In genomic region chr18:74513149-74513882, GRCh38 we compare ENCODE assay signal across 29 cellular contexts. TPM values are rescaled to one million over a fixed set of nuclear protein-coding genes. Genes with fewer than 3 reads are reported as not detected.
DNase-seq lines count a peak whose midpoint lies in the region; ATAC-seq, FAIRE-seq and TF ChIP-seq lines count a peak whose summit lies in the region.
"Had no signal": no experiment of that assay in that cellular context is flagged by ENCODE, and none has a peak within 500 bp of the region (broad histone marks: within the 10 kb centered on the region; RNA-seq: fewer than 3 reads in every experiment).

No MANE protein-coding gene starts in this region.

- H3K14ac ChIP-seq in H1 (ENCODE audit: insufficient read length) = no peak overlapping the region

- H3K9ac ChIP-seq in H1 (replicated peaks in 1 of 4; ENCODE audit: extremely low read depth in 1 of 4, low read depth in 3 of 4, low read length in 3 of 4) = no peak overlapping the region

- H4K91ac ChIP-seq in H1 (replicated peaks; ENCODE audit: insufficient read length, low read length) = no peak overlapping the region

- peak; percentile 70 for DNase-seq in cardiac septum (ENCODE audit: low spot score)
- no peak for DNase-seq in heart right ventricle
- no peak for DNase-seq in H1 (ENCODE audit: low read depth in 1 of 2, low spot score in 2 of 2)
- DNase-seq in pancreas = peak in 2 of 6 donors; percentile 6 to 10
- DNase-seq in psoas muscle = no peak
- no peak for DNase-seq in midbrain (lab: John Stamatoyannopoulos, UW)
- no peak for DNase-seq in SK-N-DZ (ENCODE audit: low spot score)
- DNase-seq: activated CD8-positive, alpha-beta T cell treated with anti-CD3 and anti-CD28 coated beads for 36 hours; activated naive CD4-positive, alpha-beta T cell treated with Interleukin-2 at 50 U/mL for 16 hours; activated T-cell treated with anti-CD3 and anti-CD28 coated beads, Interleukin-2, amount 50 U/mL, for 1 hour; brain microvascular endothelial cell; DMS153; effector memory CD4-positive, alpha-beta T cell; lower lobe of right lung; NCI-H2029; NCI-H345; SHP77; stimulated activated naive CD8-positive, alpha-beta T cell treated with anti-CD3 and anti-CD28 coated beads, Interleukin-15, Interleukin-2, amounts not matched to agents 100 U/mL and 50 U/mL, for 24 hours had no signal

- TF ChIP-seq POLR2A in H1 (IDR thresholded peaks at IDR 0.05; ENCODE audit: control extremely low read depth in 1 of 2, low read depth in 2 of 2, low read length in 2 of 2) = no peak

- TF ChIP-seq EP300 in H1 (IDR thresholded peaks at IDR 0.05; ENCODE audit: borderline replicate concordance in 1 of 2, low read depth in 2 of 2, low read length in 2 of 2) = no peak

- TF ChIP-seq RAD21 in H1 (IDR thresholded peaks at IDR 0.05 in 1 of 2, conservative IDR thresholded peaks at IDR 0.05 in 1 of 2; ENCODE audit: low read depth in 2 of 2, low read length in 2 of 2) = no peak

- no peak for ATAC-seq in heart right ventricle
- no peak for ATAC-seq in pancreas
- ATAC-seq in psoas muscle = no peak
- no peak for ATAC-seq in HG03039 (IDR thresholded peaks at IDR 0.05; ENCODE audit: unreplicated experiment)
- ATAC-seq: activated CD8-positive, alpha-beta T cell treated with anti-CD3 and anti-CD28 coated beads for 36 hours; lower lobe of right lung; Panc1; right cardiac atrium; stimulated activated naive CD8-positive, alpha-beta T cell treated with anti-CD3 and anti-CD28 coated beads, Interleukin-15, Interleukin-2, amounts not matched to agents 100 U/mL and 50 U/mL, for 24 hours had no signal

- H3K36me3 ChIP-seq in heart right ventricle (peaks cover 0 to 100% (median 61%) of the 10 kb centered on the region in 9 donors), H1 (ENCODE audit: control insufficient read depth in 2 of 4, insufficient read depth in 4 of 4, low read length in 3 of 4) (peaks cover 15 to 80% (median 64%) of the 10 kb centered on the region in 4 experiments), pancreas (peaks cover 3 to 78% (median 17%) of the 10 kb centered on the region in 3 donors), psoas muscle (ENCODE audit: insufficient read depth in 1 of 2, low read depth in 1 of 2) (peaks cover 13 to 98% of the 10 kb centered on the region in 2 donors)

- H3K23ac ChIP-seq in H1 (ENCODE audit: insufficient read length) = no peak overlapping the region

- intact Hi-C loops in cardiac septum (cut with DNase I) (no loop called here), heart right ventricle (cut with DNase I) (no loop called here), pancreas (cut with DNase I) (no loop called here), psoas muscle (cut with DNase I) (no loop called here)

- no peaks in the 10 kb centered on the region for H3K23me2 ChIP-seq in H1 (ENCODE audit: low read depth, low read length)

- no peak for FAIRE-seq in H1 (lab: Jason Lieb, UNC)
- FAIRE-seq in pancreas (lab: Jason Lieb, UNC) = no peak
- FAIRE-seq: colon had no signal

- no peaks in the 10 kb centered on the region; a peak in 1 of 4 replicates for H3K79me2 ChIP-seq in H1 (ENCODE audit: control insufficient read depth in 1 of 2, insufficient read depth in 2 of 2, low read length in 2 of 2)

- no peak overlapping the region for H2BK12ac ChIP-seq in H1 (ENCODE audit: low read depth, low read length)

- no peak overlapping the region for H3K27ac ChIP-seq in heart right ventricle
- H3K27ac ChIP-seq in H1 (ENCODE audit: low read depth, low read length) = no peak overlapping the region
- H3K27ac ChIP-seq in pancreas = peak overlapping the region in 3 of 4 donors; percentile 1 to 37 (median 28)
- no peak overlapping the region for H3K27ac ChIP-seq in psoas muscle
- H3K27ac ChIP-seq: adrenal gland, brain microvascular endothelial cell, lower lobe of right lung, thyroid gland had no signal

- peaks cover 13% of the 10 kb centered on the region for H3K79me1 ChIP-seq in H1 (ENCODE audit: low read depth, low read length)

- H2AK5ac ChIP-seq in H1 (ENCODE audit: low read depth, low read length) = no peak overlapping the region

- no peaks in the 10 kb centered on the region for H3K9me3 ChIP-seq in heart right ventricle
- H3K9me3 ChIP-seq in H1 (ENCODE audit: insufficient read depth in 2 of 2, low read depth in 1 of 2, low read length in 1 of 2) = no peaks in the 10 kb centered on the region
- no peaks in the 10 kb centered on the region for H3K9me3 ChIP-seq in pancreas
- H3K9me3 ChIP-seq in psoas muscle = no peaks in the 10 kb centered on the region
- H3K9me3 ChIP-seq: adrenal gland, lower lobe of right lung, thyroid gland had no signal

- no peak overlapping the region for H3K18ac ChIP-seq in H1 (ENCODE audit: extremely low read depth, low read length)

- H3K4me3 ChIP-seq in heart right ventricle (no peak overlapping the region), H1 (ENCODE audit: extremely low read depth in 1 of 4, insufficient read depth in 2 of 4, low read depth in 3 of 4, low read length in 4 of 4) (no peak overlapping the region), pancreas (no peak overlapping the region), psoas muscle (no peak overlapping the region)
- H3K4me3 ChIP-seq: adrenal gland, lower lobe of right lung, thyroid gland had no signal

- TF ChIP-seq CTCF in heart right ventricle (IDR thresholded peaks at IDR 0.05) (no peak), H1 (IDR thresholded peaks at IDR 0.05; ENCODE audit: control extremely low read depth in 1 of 3, insufficient read depth in 1 of 3, low read depth in 1 of 3, low read length in 3 of 3) (no peak), pancreas (IDR thresholded peaks at IDR 0.05) (no peak), psoas muscle (IDR thresholded peaks at IDR 0.05) (no peak)

- CTCF ChIA-PET in H1 (lab: Charles Lee; ENCODE audit: partially characterized antibody) = interaction anchor here (0.9 to 1.2 kb wide), 3 partner anchors 20 to 54 kb away, joined by 3 read pairs; no protein-coding TSS in a partner anchor

- H4K8ac ChIP-seq in H1 (ENCODE audit: extremely low read depth, insufficient read depth, low read length) = peak overlapping the region; percentile 58; the same call in 1 of the 2 replicates

- no peak overlapping the region for H2BK120ac ChIP-seq in H1 (replicated peaks; ENCODE audit: low read depth, low read length)

- peaks cover 11 to 23% of the 10 kb centered on the region in 2 experiments for H4K20me1 ChIP-seq in H1 (replicated peaks in 1 of 2; ENCODE audit: control insufficient read depth in 1 of 2, insufficient read depth in 2 of 2, low read length in 2 of 2)

- H2BK5ac ChIP-seq in H1 (ENCODE audit: low read depth, low read length) = no peak overlapping the region

- no peak overlapping the region for H3K56ac ChIP-seq in H1 (replicated peaks; ENCODE audit: insufficient read length, low read depth, low read length)

- no peaks in the 10 kb centered on the region for H3K27me3 ChIP-seq in heart right ventricle
- H3K27me3 ChIP-seq in H1 (replicated peaks in 1 of 4; ENCODE audit: control insufficient read depth in 3 of 4, extremely low read depth in 1 of 4, insufficient read depth in 3 of 4, low read length in 3 of 4) = no peaks in the 10 kb centered on the region
- no peaks in the 10 kb centered on the region for H3K27me3 ChIP-seq in pancreas
- no peaks in the 10 kb centered on the region for H3K27me3 ChIP-seq in psoas muscle (ENCODE audit: insufficient read depth in 3 of 3, low read length in 2 of 3)
- H3K27me3 ChIP-seq: adrenal gland, brain microvascular endothelial cell, thyroid gland had no signal

- no peak overlapping the region for H2AFZ ChIP-seq in H1 (ENCODE audit: low read length)

- no peak overlapping the region for H3K4me2 ChIP-seq in H1 (ENCODE audit: insufficient read depth in 1 of 2, low read depth in 2 of 2, low read length in 2 of 2)

- WGBS in heart right ventricle, 2 donors = 93 to 95% methylated on average over 27 of the region's 27 CpGs
- 89% methylated on average over 22 of the region's 27 CpGs; no CpG with 5 or more reads in 1 of the 2 experiments for WGBS in H1 (ENCODE audit: extremely low coverage in 1 of 2, insufficient coverage in 1 of 2, insufficient read length in 1 of 2, insufficient replicate concordance in 2 of 2, low coverage in 1 of 2, low lambda C conversion rate in 2 of 2, missing lambda C conversion rate in 1 of 2), 2 experiments
- 93 to 95% methylated on average over 27 of the region's 27 CpGs for WGBS in pancreas, 2 donors
- 90 to 92% (median 92%) methylated on average over 27 of the region's 27 CpGs for WGBS in psoas muscle, 3 donors

- H4K5ac ChIP-seq in H1 (ENCODE audit: insufficient read length, low read depth, low read length) = no peak overlapping the region

- H2BK20ac ChIP-seq in H1 (ENCODE audit: low read length) = no peak overlapping the region

- no peak overlapping the region for H3K4ac ChIP-seq in H1 (replicated peaks; ENCODE audit: insufficient read length, low read depth, low read length)

- POLR2A ChIA-PET in H1 (lab: Charles Lee; ENCODE audit: partially characterized antibody) = interaction anchor here (1.4 kb wide), 1 partner anchor 9 kb away, joined by 6 read pairs; no protein-coding TSS in a partner anchor

- H3K4me1 ChIP-seq in heart right ventricle (peaks cover 0 to 3% (median 0%) of the 10 kb centered on the region in 9 donors), H1 (replicated peaks in 1 of 4; ENCODE audit: control insufficient read depth in 3 of 4, insufficient read depth in 4 of 4, low read length in 3 of 4) (no peaks in the 10 kb centered on the region), pancreas (peaks cover 11 to 18% (median 12%) of the 10 kb centered on the region in 3 donors), psoas muscle (no peaks in the 10 kb centered on the region)
- H3K4me1 ChIP-seq: adrenal gland, lower lobe of right lung had no signal

- no peak overlapping the region for H2BK15ac ChIP-seq in H1 (ENCODE audit: low read length)

RNA-seq across cellular contexts. Expression of gene CNDP2, which starts 17.2 kb away (rescaled TPM):
- total RNA-seq in cardiac septum = 65.7 TPM
- total RNA-seq in heart right ventricle = 100 to 1,000 TPM in 1 of 10 donors, 10 to 100 TPM in 9; 50.2 to 117 (median 75.3) TPM
- 10 to 100 TPM; 48.9 to 62.3 TPM for polyA plus RNA-seq in heart right ventricle
- total RNA-seq in H1 (2021; fragmentation: NEBNext Ultra II Directional; extraction: Animal tissue kit (Norgen Biotek cat#: 25700)) = 243 TPM in 2 replicates
- 71.8 and 95.6 TPM in 2 replicates for polyA plus RNA-seq in H1 (2011; rRNA removed)
- 143 TPM for polyA plus RNA-seq in H1 (2011; cell fraction: cytosol; rRNA removed)
- polyA plus RNA-seq in H1 (2011; cell fraction: nucleus; rRNA removed) = 117 TPM
- polyA plus RNA-seq in H1 (2012, experiment 1 of 2) = 206 to 243 TPM (median 228 TPM) in 4 replicates
- polyA plus RNA-seq in H1 (2012, experiment 2 of 2) = 200 TPM
- polyA plus RNA-seq in H1 (2013, experiment 1 of 2) = 149 TPM
- 147 TPM for polyA plus RNA-seq in H1 (2013, experiment 2 of 2)
- 161 and 173 TPM in 2 replicates for polyA minus RNA-seq in H1 (2011; rRNA and poly(A)+ RNA removed)
- polyA minus RNA-seq in H1 (2011; cell fraction: cytosol; rRNA and poly(A)+ RNA removed) = 117 TPM
- 78.6 TPM for polyA minus RNA-seq in H1 (2011; cell fraction: nucleus; rRNA and poly(A)+ RNA removed)
- 100 to 1,000 TPM in 3 of 6 donors, 10 to 100 TPM in 3; 66.4 to 196 (median 101) TPM for total RNA-seq in pancreas
- polyA plus RNA-seq in pancreas = 10 to 100 TPM; 65.7 to 94.6 TPM
- 10 to 100 TPM; 36.8 to 51.9 (median 44.1) TPM for total RNA-seq in psoas muscle
- polyA plus RNA-seq in psoas muscle = 10 to 100 TPM; 24.3 to 48.5 (median 29.4) TPM
- polyA plus RNA-seq in SK-N-DZ (2014; cell fraction: cytosol; rRNA removed) = 28.5 and 34.0 TPM in 2 replicates
- polyA plus RNA-seq in SK-N-DZ (2014; cell fraction: nucleus; rRNA removed) = 18.8 and 36.7 TPM in 2 replicates

RNA-seq across cellular contexts. Expression of gene CNDP1, which starts 21.0 kb away (rescaled TPM):
- total RNA-seq in cardiac septum (not detected), heart right ventricle (under 1 TPM in 1 of 10 donors, not detected in 9; 0.11 TPM), pancreas (under 1 TPM in 4 of 6 donors, not detected in 2; 0.09 to 0.35 (median 0.20) TPM), psoas muscle (not detected)
- polyA plus RNA-seq in heart right ventricle (under 1 TPM in 1 of 2 donors, not detected in 1; 0.12 TPM), H1 (2011; rRNA removed) (0.08 and 0.09 TPM in 2 replicates), pancreas (under 1 TPM; 0.14 to 0.84 TPM), psoas muscle (under 1 TPM in 1 of 3 donors, not detected in 2; 0.04 TPM)
- not detected in 2 replicates for total RNA-seq in H1 (2021; fragmentation: NEBNext Ultra II Directional; extraction: Animal tissue kit (Norgen Biotek cat#: 25700))
- polyA plus RNA-seq in H1 (2011; cell fraction: cytosol; rRNA removed) = 0.04 TPM
- 1.3 TPM for polyA plus RNA-seq in H1 (2011; cell fraction: nucleus; rRNA removed)
- polyA plus RNA-seq in H1 (2012, experiment 1 of 2) = 0.15 to 0.52 TPM (median 0.46 TPM) in 3 of 4 replicates, not detected in the other
- 0.10 TPM for polyA plus RNA-seq in H1 (2012, experiment 2 of 2)
- polyA plus RNA-seq in H1 (2013, experiment 1 of 2) = 0.04 TPM
- polyA plus RNA-seq in H1 (2013, experiment 2 of 2) = 0.04 TPM
- polyA minus RNA-seq in H1 (2011; rRNA and poly(A)+ RNA removed) = 0.06 TPM in 1 of 2 replicates, not detected in the other
- polyA minus RNA-seq in H1 (2011; cell fraction: cytosol; rRNA and poly(A)+ RNA removed) = not detected
- polyA minus RNA-seq in H1 (2011; cell fraction: nucleus; rRNA and poly(A)+ RNA removed) = not detected
- 0.14 TPM in 1 of 2 replicates, not detected in the other for polyA plus RNA-seq in SK-N-DZ (2014; cell fraction: cytosol; rRNA removed)
- polyA plus RNA-seq in SK-N-DZ (2014; cell fraction: nucleus; rRNA removed) = 0.06 and 0.84 TPM in 2 replicates
- total RNA-seq: A673; activated CD8-positive, alpha-beta T cell treated with anti-CD3 and anti-CD28 coated beads for 36 hours; adrenal gland; fibroblast of villous mesenchyme; G401; kidney epithelial cell; lower lobe of right lung; M059J; right cardiac atrium had no signal

RNA-seq across cellular contexts. Expression of gene DIPK1C, which starts 56.2 kb away (rescaled TPM):
- total RNA-seq in cardiac septum = 5.9 TPM
- 10 to 100 TPM in 2 of 10 donors, 1 to 10 TPM in 7, under 1 TPM in 1; 0.90 to 12.9 (median 6.6) TPM for total RNA-seq in heart right ventricle
- polyA plus RNA-seq in heart right ventricle = 1 to 10 TPM in 1 of 2 donors, under 1 TPM in 1; 0.70 to 8.0 TPM
- total RNA-seq in H1 (2021; fragmentation: NEBNext Ultra II Directional; extraction: Animal tissue kit (Norgen Biotek cat#: 25700)) = not detected in 2 replicates
- polyA plus RNA-seq in H1 (2011; rRNA removed) = 0.08 TPM in 1 of 2 replicates, not detected in the other
- polyA plus RNA-seq in H1 (2011; cell fraction: cytosol; rRNA removed) = not detected
- not detected for polyA plus RNA-seq in H1 (2011; cell fraction: nucleus; rRNA removed)
- polyA plus RNA-seq in H1 (2012, experiment 1 of 2) = 0.13 TPM in 1 of 4 replicates, not detected in the others
- polyA plus RNA-seq in H1 (2012, experiment 2 of 2) = not detected
- polyA plus RNA-seq in H1 (2013, experiment 1 of 2) = not detected
- polyA plus RNA-seq in H1 (2013, experiment 2 of 2) = not detected
- polyA minus RNA-seq in H1 (2011; rRNA and poly(A)+ RNA removed) = not detected in 2 replicates
- polyA minus RNA-seq in H1 (2011; cell fraction: cytosol; rRNA and poly(A)+ RNA removed) = not detected
- polyA minus RNA-seq in H1 (2011; cell fraction: nucleus; rRNA and poly(A)+ RNA removed) = not detected
- total RNA-seq in pancreas = under 1 TPM in 2 of 6 donors, not detected in 4; 0.16 to 0.25 TPM
- polyA plus RNA-seq in pancreas = under 1 TPM in 1 of 2 donors, not detected in 1; 0.12 TPM
- under 1 TPM; 0.07 to 0.67 (median 0.21) TPM for total RNA-seq in psoas muscle
- under 1 TPM; 0.09 to 0.34 (median 0.20) TPM for polyA plus RNA-seq in psoas muscle
- polyA plus RNA-seq in SK-N-DZ (2014; cell fraction: cytosol; rRNA removed) = not detected in 2 replicates
- polyA plus RNA-seq in SK-N-DZ (2014; cell fraction: nucleus; rRNA removed) = not detected in 2 replicates
- total RNA-seq: A673; activated CD8-positive, alpha-beta T cell treated with anti-CD3 and anti-CD28 coated beads for 36 hours; fibroblast of villous mesenchyme; G401; kidney epithelial cell; lower lobe of right lung; M059J; thyroid gland had no signal

Comparison
In these comparisons a context has a peak if more than half of its experiments do, and no peak if none do; other contexts are left out.
1. H3K27ac ChIP-seq: peak in pancreas (3 of 4); none in heart right ventricle (0 of 10), H1 (single experiment) and psoas muscle (single experiment).